20 cellular contexts compared by ENCODE assay signal in the genomic region with DNA sequence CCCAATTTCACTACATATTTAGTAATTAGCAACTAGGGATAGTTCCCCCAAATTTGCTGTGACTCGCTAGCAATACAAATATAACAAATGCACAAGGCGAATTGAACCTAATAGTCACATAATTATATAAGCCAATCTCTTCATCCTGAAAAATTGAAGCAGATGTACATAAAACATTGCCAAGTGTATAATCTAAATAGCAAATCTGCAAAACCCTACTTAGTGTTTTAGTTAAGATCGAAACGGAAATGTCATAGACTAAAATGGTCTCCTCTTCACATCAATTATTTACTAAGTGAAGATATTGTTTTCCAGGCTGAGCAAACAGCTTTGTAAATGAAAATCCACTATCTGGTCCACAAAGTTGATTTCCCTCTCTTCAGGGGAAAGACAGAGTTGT.
"Had no signal": no experiment of that assay in that cellular context is flagged by ENCODE, and none has a peak within 500 bp of the region (broad histone marks: within the 10 kb centered on the region; RNA-seq: fewer than 3 reads in every experiment).

No MANE protein-coding gene starts in this region.

- H3K79me2 ChIP-seq: parathyroid adenoma had no signal

- H3K27ac ChIP-seq: esophagus squamous epithelium, gastroesophageal sphincter, left ventricle myocardium inferior, parathyroid adenoma, prostate gland, right lobe of liver, spleen, tibial nerve, upper lobe of right lung, vagina had no signal

- H3K27me3 ChIP-seq: esophagus squamous epithelium, gastroesophageal sphincter, right lobe of liver, spleen, tibial nerve, upper lobe of right lung, vagina had no signal

- H2AFZ ChIP-seq: parathyroid adenoma had no signal

- H3K27me3 Mint-ChIP-seq: stimulated activated naive CD8-positive, alpha-beta T cell treated with anti-CD3 and anti-CD28 coated beads, Interleukin-15, Interleukin-2, amounts not matched to agents 100 ng/mL and 50 ng/mL, for 24 hours had no signal

- H3K4me1 ChIP-seq: esophagus squamous epithelium, gastroesophageal sphincter, left ventricle myocardium inferior, parathyroid adenoma, prostate gland, right lobe of liver, spleen, upper lobe of right lung, vagina had no signal

- H3K4me3 ChIP-seq: esophagus squamous epithelium, gastroesophageal sphincter, left ventricle myocardium inferior, lung, prostate gland, right lobe of liver, spleen, tibial nerve, upper lobe of right lung, vagina had no signal

- H3K9ac ChIP-seq: parathyroid adenoma had no signal

- H3K9me3 ChIP-seq: esophagus squamous epithelium, gastroesophageal sphincter, left ventricle myocardium inferior, prostate gland, right lobe of liver, spleen, tibial nerve, upper lobe of right lung, vagina had no signal

- H3K36me3 ChIP-seq: esophagus squamous epithelium, gastroesophageal sphincter, left ventricle myocardium inferior, prostate gland, right lobe of liver, spleen, upper lobe of right lung, vagina had no signal

- ATAC-seq: gastroesophageal sphincter; left cardiac atrium; right lobe of liver; stimulated activated memory B cell treated with anti-CD40 and anti-IgM and Interleukin-4, amounts not matched to agents 10 μg/mL and 1 μg/mL and 100 μg/mL, for 72 hours; upper lobe of right lung had no signal

- DNase-seq: esophagus squamous epithelium; kidney; left cardiac atrium; left ventricle myocardium inferior; midbrain; right lobe of liver; spleen; stimulated activated CD4-positive, alpha-beta T cell treated with anti-CD3 and anti-CD28 coated beads, Interleukin-15, amount 100 ng/mL, for 24 hours; stimulated activated CD4-positive, alpha-beta T cell treated with anti-CD3 and anti-CD28 coated beads, Interleukin-1b, Interleukin-23, amount 100 ng/mL, for 48 hours; stimulated activated CD4-positive, alpha-beta T cell treated with anti-CD3 and anti-CD28 coated beads, Interleukin-4, amount 100 ng/mL, for 24 hours; upper lobe of right lung had no signal

- H3K9me3 Mint-ChIP-seq: stimulated activated memory B cell treated with anti-CD40 and anti-IgM and Interleukin-4, amounts not matched to agents 10 μg/mL and 1 μg/mL and 100 μg/mL, for 72 hours; stimulated activated naive CD8-positive, alpha-beta T cell treated with anti-CD3 and anti-CD28 coated beads, Interleukin-15, Interleukin-2, amounts not matched to agents 100 ng/mL and 50 ng/mL, for 24 hours had no signal

- H3K4me1 Mint-ChIP-seq: stimulated activated memory B cell treated with anti-CD40 and anti-IgM and Interleukin-4, amounts not matched to agents 10 μg/mL and 1 μg/mL and 100 μg/mL, for 72 hours had no signal

- H3K27ac Mint-ChIP-seq: stimulated activated memory B cell treated with anti-CD40 and anti-IgM and Interleukin-4, amounts not matched to agents 10 μg/mL and 1 μg/mL and 100 μg/mL, for 72 hours; stimulated activated naive CD8-positive, alpha-beta T cell treated with anti-CD3 and anti-CD28 coated beads, Interleukin-15, Interleukin-2, amounts not matched to agents 100 ng/mL and 50 ng/mL, for 24 hours had no signal

- H3K4me3 Mint-ChIP-seq: nephron; stimulated activated memory B cell treated with anti-CD40 and anti-IgM and Interleukin-4, amounts not matched to agents 10 μg/mL and 1 μg/mL and 100 μg/mL, for 72 hours; stimulated activated naive CD8-positive, alpha-beta T cell treated with anti-CD3 and anti-CD28 coated beads, Interleukin-15, Interleukin-2, amounts not matched to agents 100 ng/mL and 50 ng/mL, for 24 hours had no signal
